In genomic region chr3:197460002-197460401, GRCh38 we compare ENCODE assay signal across 23 cellular contexts.
DNase-seq lines count a peak whose midpoint lies in the region; ATAC-seq, FAIRE-seq and TF ChIP-seq lines count a peak whose summit lies in the region.
"Had no signal": no experiment of that assay in that cellular context is flagged by ENCODE, and none has a peak within 500 bp of the region (broad histone marks: within the 10 kb centered on the region; RNA-seq: fewer than 3 reads in every experiment).

No MANE protein-coding gene starts in this region.

- H3K36me3 ChIP-seq in HepG2 (replicated peaks in 1 of 2; ENCODE audit: control insufficient read depth in 1 of 2, insufficient read depth in 2 of 2, low read length in 2 of 2), result no peaks in the 10 kb centered on the region
- no peaks in the 10 kb centered on the region for H3K36me3 ChIP-seq in right lobe of liver

- H3K4me3 Mint-ChIP-seq in osteocyte (ENCODE audit: unreplicated experiment), result no peak overlapping the region
- H3K4me3 Mint-ChIP-seq: B cell, CD14-positive monocyte had no signal

- no peak overlapping the region for H2AFZ ChIP-seq in HepG2 (ENCODE audit: low read length)

- H3K36me3 Mint-ChIP-seq in osteocyte (ENCODE audit: unreplicated experiment), result no peaks in the 10 kb centered on the region
- H3K36me3 Mint-ChIP-seq: CD14-positive monocyte had no signal

- FAIRE-seq in HepG2 (lab: Jason Lieb, UNC), result no peak
- FAIRE-seq: A549, GM19239 had no signal

- H4K20me1 ChIP-seq in HepG2 (ENCODE audit: insufficient read depth, low read length), result no peaks in the 10 kb centered on the region

- CTCF ChIA-PET in HepG2 (lab: Yijun Ruan, JAX; ENCODE audit: low intra/inter-chr PET ratio, low total read pairs), result no interaction called here

- DNase-seq in HepG2 (ENCODE audit: low spot score) (no peak), right lobe of liver (no peak), SW480 (ENCODE audit: low spot score) (peak; percentile 97), osteocyte (ENCODE audit: extremely low spot score, unreplicated experiment) (no peak), NCI-H526 treated with DMSO at 0.1 percent for 48 hours (lab: John Stamatoyannopoulos, UW) (no peak), epidermal melanocyte (ENCODE audit: insufficient read length, low spot score) (no peak)
- DNase-seq: DMS53; GF-D8; Kasumi-1; NCI-H1092; NCI-H1436; NCI-H1930; NCI-H2227 treated with DMSO at 0.1 percent for 48 hours; NCI-H510A; NCI-H748 treated with DMSO at 0.1 percent for 48 hours; NK-92 treated with Interleukin-12 subunit alpha and Interleukin-12 subunit beta, amount 100 ng/mL, for 24 hours had no signal

- TF ChIP-seq POLR2A in HepG2 (IDR thresholded peaks at IDR 0.05; ENCODE audit: insufficient read depth in 1 of 2, low read depth in 2 of 2, low read length in 2 of 2) (no peak), right lobe of liver (IDR thresholded peaks at IDR 0.05) (no peak)

- intact Hi-C loops in HepG2 (cut with micrococcal nuclease; ENCODE audit: unreplicated experiment) (no loop called here), right lobe of liver (cut with DNase I) (no loop called here)

- no peak for TF ChIP-seq CTCF in HepG2 (CRISPR knock-in tag; IDR thresholded peaks at IDR 0.05)
- no peak for TF ChIP-seq CTCF in right lobe of liver (IDR thresholded peaks at IDR 0.05)
- no peak for TF ChIP-seq CTCF in osteocyte (IDR thresholded peaks at IDR 0.05)

- H3K27me3 ChIP-seq in HepG2 (ENCODE audit: control insufficient read depth in 1 of 2, insufficient read depth in 2 of 2, low read length in 2 of 2) (no peaks in the 10 kb centered on the region), right lobe of liver (no peaks in the 10 kb centered on the region)

- TF ChIP-seq EP300 in HepG2 (IDR thresholded peaks at IDR 0.05; ENCODE audit: low read depth in 2 of 2, low read length in 2 of 2), result no peak
- no peak for TF ChIP-seq EP300 in HepG2 (CRISPR knock-in tag; IDR thresholded peaks at IDR 0.05; ENCODE audit: borderline replicate concordance)

- BruUV-seq in HepG2 (replicated peaks; lab: Mats Ljungman, UMichigan), result no TSS peak

- peak overlapping the region; percentile 19 for H3K27ac Mint-ChIP-seq in osteocyte (ENCODE audit: unreplicated experiment)
- H3K27ac Mint-ChIP-seq: B cell had no signal

- peaks cover 31% of the 10 kb centered on the region for H3K4me1 Mint-ChIP-seq in osteocyte (ENCODE audit: unreplicated experiment)

- in situ Hi-C loops in HepG2 (cut with HindIII; ENCODE audit: extremely low pct_ligation_motif_present, low pct_unique_long_range_greater_than_20kb), result no loop called here

- 74% methylated on average over 13 of the region's 13 CpGs for WGBS in HepG2 (ENCODE audit: low lambda C conversion rate)
- WGBS in right lobe of liver (ENCODE audit: insufficient coverage, low coverage, low lambda C conversion rate, missing lambda C conversion rate), result 43% methylated on average over 7 of the region's 13 CpGs

- H3K27ac ChIP-seq in HepG2 (ENCODE audit: extremely low read length, insufficient read depth, low read length), result no peak overlapping the region
- H3K27ac ChIP-seq in right lobe of liver, result no peak overlapping the region
- H3K27ac ChIP-seq: A549 had no signal

- H3K79me2 ChIP-seq in HepG2 (ENCODE audit: insufficient read depth, low read length), result peaks cover 3% of the 10 kb centered on the region

- H3K27me3 Mint-ChIP-seq in osteocyte (ENCODE audit: unreplicated experiment), result no peaks in the 10 kb centered on the region

- POLR2A ChIA-PET in HepG2 (lab: Yijun Ruan, JAX), result no interaction called here

- no peak for TF ChIP-seq RAD21 in HepG2 (CRISPR knock-in tag; IDR thresholded peaks at IDR 0.05)

- ATAC-seq in HepG2 (no peak), right lobe of liver (no peak), GM18867 (IDR thresholded peaks at IDR 0.05; ENCODE audit: unreplicated experiment) (no peak)
- ATAC-seq: A549, Panc1, SK-N-SH treated with all-trans-retinoic acid at 6 μM for 48 hours had no signal

- no peaks in the 10 kb centered on the region for H3K9me3 ChIP-seq in HepG2 (ENCODE audit: low read length)
- H3K9me3 ChIP-seq in right lobe of liver, result no peaks in the 10 kb centered on the region
- H3K9me3 ChIP-seq: A549 had no signal

- H3K9ac ChIP-seq in HepG2 (ENCODE audit: insufficient read depth, low read depth, low read length), result no peak overlapping the region

- H3K4me2 ChIP-seq in HepG2 (ENCODE audit: low read depth, low read length), result no peak overlapping the region
- H3K4me2 ChIP-seq: A549 had no signal

- H3K4me1 ChIP-seq in HepG2 (ENCODE audit: insufficient read depth, low read length) (peaks cover 66% of the 10 kb centered on the region), right lobe of liver (peaks cover 0 to 5% (median 2%) of the 10 kb centered on the region in 4 donors)

- H3K9me3 Mint-ChIP-seq in osteocyte (ENCODE audit: unreplicated experiment), result no peaks in the 10 kb centered on the region

- H3K4me3 ChIP-seq in HepG2 (replicated peaks in 1 of 3; ENCODE audit: insufficient read depth in 1 of 3, low read depth in 2 of 3, low read length in 3 of 3) (no peak overlapping the region), right lobe of liver (no peak overlapping the region)
- H3K4me3 ChIP-seq: A549 had no signal

TF ChIP-seq in HepG2, 621 proteins besides CTCF, POLR2A, EP300 and RAD21:
- TF ChIP-seq ZKSCAN1 (IDR thresholded peaks at IDR 0.05; ENCODE audit: low read length), result peak; percentile 94
- no peak for TF ChIP-seq TAF1 (CRISPR knock-in tag; IDR thresholded peaks at IDR 0.05)
